ENCODE assay signal across 1 cellular context in the genomic region with DNA sequence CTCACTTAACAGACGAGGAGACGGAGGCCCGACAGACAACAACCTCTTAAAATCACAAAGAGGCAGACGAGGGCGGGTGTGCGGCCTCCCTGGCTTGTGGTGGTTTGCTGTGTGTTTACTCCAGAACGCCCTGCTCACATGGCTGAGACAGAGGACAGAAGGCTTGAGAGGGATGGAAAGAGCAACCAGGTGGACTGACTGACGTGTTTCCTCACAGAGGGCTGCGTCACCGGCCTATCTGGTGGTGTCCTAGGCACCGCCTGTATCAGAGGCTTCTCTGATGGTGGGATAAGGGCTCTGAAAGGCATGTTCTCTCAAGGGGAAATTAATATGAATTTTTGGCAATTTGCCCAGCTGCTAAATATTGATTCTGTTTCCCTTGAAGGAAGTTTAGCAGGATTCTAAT.
TF ChIP-seq lines count a peak whose summit lies in the region.

No MANE protein-coding gene starts in this region.

TF ChIP-seq in IMR-90, 13 proteins besides CTCF, POLR2A, EP300 and RAD21:
- no peak for TF ChIP-seq MXI1 (IDR thresholded peaks at IDR 0.05; ENCODE audit: borderline replicate concordance, low read depth, low read length)
- no peak for TF ChIP-seq ELK1 (IDR thresholded peaks at IDR 0.05; ENCODE audit: borderline replicate concordance, low read depth, low read length)
- TF ChIP-seq CHD1 (IDR thresholded peaks at IDR 0.05; ENCODE audit: low read depth, low read length): no peak
- no peak for TF ChIP-seq SMC3 (IDR thresholded peaks at IDR 0.05; ENCODE audit: low read depth, low read length)
- TF ChIP-seq BHLHE40 (IDR thresholded peaks at IDR 0.05; ENCODE audit: low read depth, low read length): no peak
- no peak for TF ChIP-seq RCOR1 (IDR thresholded peaks at IDR 0.05; ENCODE audit: insufficient replicate concordance, low read length)
- no peak for TF ChIP-seq MAFK (IDR thresholded peaks at IDR 0.05; ENCODE audit: low read depth, low read length)
- no peak for TF ChIP-seq FOS (IDR thresholded peaks at IDR 0.05; ENCODE audit: low read depth, low read length)
- no peak for TF ChIP-seq RFX5 (IDR thresholded peaks at IDR 0.05; ENCODE audit: low read depth, low read length)
- TF ChIP-seq NFE2L2 (IDR thresholded peaks at IDR 0.05; ENCODE audit: low read depth, low read length): no peak
- TF ChIP-seq CEBPB (IDR thresholded peaks at IDR 0.05; ENCODE audit: low read depth, low read length): no peak
- no peak for TF ChIP-seq MAZ (IDR thresholded peaks at IDR 0.05; ENCODE audit: borderline replicate concordance, low read depth, low read length)
TF ChIP-seq in IMR-90: peak in this region for 0.
